ENCODE assay signal across 13 cellular contexts in the genomic region with DNA sequence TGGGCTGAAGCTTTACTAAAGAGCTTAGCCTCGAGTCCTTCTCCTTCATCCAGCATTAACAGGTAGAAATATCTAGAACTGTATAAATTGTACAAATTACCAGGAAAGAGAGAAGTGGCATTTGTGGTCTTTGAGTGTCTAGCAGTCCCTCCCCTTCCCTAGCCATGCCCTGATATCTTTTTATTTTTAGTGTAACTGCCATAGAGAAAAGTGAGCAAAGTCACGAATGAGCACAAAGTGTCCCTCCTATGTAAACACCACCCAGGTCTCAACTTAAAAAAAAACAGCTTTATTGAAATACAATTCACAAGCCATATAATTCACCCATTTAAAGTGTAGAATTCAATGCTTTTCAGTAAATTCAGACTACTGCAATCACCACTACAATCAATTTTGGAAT.
"Had no signal": no experiment of that assay in that cellular context is flagged by ENCODE, and none has a peak within 500 bp of the region (broad histone marks: within the 10 kb centered on the region; RNA-seq: fewer than 3 reads in every experiment).

No MANE protein-coding gene starts in this region.

- H3K36me3 ChIP-seq: heart left ventricle, ovary had no signal

- ATAC-seq: heart left ventricle, natural killer cell, right cardiac atrium had no signal

- DNase-seq: dorsolateral prefrontal cortex; effector CD8-positive, alpha-beta T cell; foreskin melanocyte; heart left ventricle; hippocampal formation; mammary epithelial cell; natural killer cell; ovary; right cardiac atrium; small intestine; stimulated activated CD4-positive, alpha-beta T cell treated with anti-CD3 and anti-CD28 coated beads, Interleukin-12 subunit alpha, Interleukin-12 subunit beta, amount 100 ng/mL, for 4 hours; stimulated activated naive CD4-positive, alpha-beta T cell treated with Interleukin-2 at 50 U/mL for 16 hours had no signal

- H3K27me3 ChIP-seq: heart left ventricle, ovary had no signal

- H3K4me3 ChIP-seq: coronary artery, dorsolateral prefrontal cortex, heart left ventricle, ovary had no signal

- H3K27ac ChIP-seq: coronary artery, dorsolateral prefrontal cortex, ovary had no signal

- H3K9me3 ChIP-seq: heart left ventricle, ovary had no signal
